Comparison of ENCODE assay signal across 19 cellular contexts in genomic region chr22:30348837-30349236, GRCh38. TPM values are rescaled to one million over a fixed set of nuclear protein-coding genes. Genes with fewer than 3 reads are reported as not detected.
DNase-seq lines count a peak whose midpoint lies in the region; ATAC-seq, FAIRE-seq and TF ChIP-seq lines count a peak whose summit lies in the region.
"Had no signal": no experiment of that assay in that cellular context is flagged by ENCODE, and none has a peak within 500 bp of the region (broad histone marks: within the 10 kb centered on the region; RNA-seq: fewer than 3 reads in every experiment).

No MANE protein-coding gene starts in this region.

- TF ChIP-seq CTCF in fibroblast of mammary gland (conservative IDR thresholded peaks at IDR 0.05; ENCODE audit: control insufficient read depth, insufficient read depth, low read depth, low read length) = no peak
- no peak for TF ChIP-seq CTCF in upper lobe of right lung (IDR thresholded peaks at IDR 0.05)
- no peak for TF ChIP-seq CTCF in GM10266 (IDR thresholded peaks at IDR 0.05; ENCODE audit: control insufficient read depth, insufficient read depth, low read depth, missing control alignments)

- no peak overlapping the region for H3K4me3 ChIP-seq in fibroblast of mammary gland (ENCODE audit: control insufficient read depth, low read depth, low read length)
- H3K4me3 ChIP-seq in upper lobe of right lung = no peak overlapping the region
- H3K4me3 ChIP-seq: PC-9 had no signal

- H3K27me3 Mint-ChIP-seq in T-helper 17 cell = no peaks in the 10 kb centered on the region

- H3K4me1 ChIP-seq in upper lobe of right lung = peaks cover 29% of the 10 kb centered on the region
- H3K4me1 ChIP-seq: BE2C had no signal

- H3K4me3 Mint-ChIP-seq in T-helper 17 cell = no peak overlapping the region

- intact Hi-C loops in upper lobe of right lung (cut with DNase I) = no loop called here

- DNase-seq in activated naive CD4-positive, alpha-beta T cell treated with anti-CD3 and anti-CD28 coated beads, Interleukin-2, amount 50 U/mL, for 72 hours (ENCODE audit: low spot score in 2 of 2) = no peak
- DNase-seq in activated naive CD4-positive, alpha-beta T cell (lab: John Stamatoyannopoulos, UW) = no peak
- DNase-seq in T-helper 17 cell (no peak), fibroblast of mammary gland (ENCODE audit: low read depth) (peak; percentile 33), upper lobe of right lung (no peak), HTR-8/SVneo (ENCODE audit: insufficient read length, low spot score) (no peak), GM10266 (ENCODE audit: extremely low spot score) (no peak)
- DNase-seq: BE2C; DMS79; mammary epithelial cell; NCI-H187 treated with DMSO at 0.1 percent for 48 hours; NCI-H526 treated with DMSO at 0.1 percent for 48 hours; PC-9; SK-N-SH; stimulated activated naive CD4-positive, alpha-beta T cell had no signal

- H3K27ac Mint-ChIP-seq in activated naive CD4-positive, alpha-beta T cell treated with anti-CD3 and anti-CD28 coated beads, Interleukin-2, amount 50 U/mL, for 72 hours = peak overlapping the region; percentile 80 to 92
- H3K27ac Mint-ChIP-seq in T-helper 17 cell = peak overlapping the region; percentile 73

- no peaks in the 10 kb centered on the region for H3K27me3 ChIP-seq in upper lobe of right lung
- H3K27me3 ChIP-seq: BE2C had no signal

- H3K36me3 Mint-ChIP-seq in activated naive CD4-positive, alpha-beta T cell treated with anti-CD3 and anti-CD28 coated beads, Interleukin-2, amount 50 U/mL, for 72 hours = peaks cover 18 to 51% of the 10 kb centered on the region in 2 donors
- peaks cover 2% of the 10 kb centered on the region for H3K36me3 Mint-ChIP-seq in T-helper 17 cell (ENCODE audit: low read depth)

- H3K4me1 Mint-ChIP-seq in T-helper 17 cell = peaks cover 39% of the 10 kb centered on the region

- H3K9me3 Mint-ChIP-seq in activated naive CD4-positive, alpha-beta T cell treated with anti-CD3 and anti-CD28 coated beads, Interleukin-2, amount 50 U/mL, for 72 hours = no peaks in the 10 kb centered on the region

- peaks cover 93% of the 10 kb centered on the region for H3K36me3 ChIP-seq in upper lobe of right lung

- FAIRE-seq in HTR-8/SVneo (lab: Jason Lieb, UNC) = no peak
- FAIRE-seq: frontal cortex had no signal

- H3K9me3 ChIP-seq in T-helper 17 cell (ENCODE audit: control insufficient read depth, low read length, poor library complexity, severe bottlenecking) (no peaks in the 10 kb centered on the region), upper lobe of right lung (no peaks in the 10 kb centered on the region)
- H3K9me3 ChIP-seq: BE2C, SK-N-SH had no signal

- peak overlapping the region; percentile 34 for H3K27ac ChIP-seq in upper lobe of right lung
- H3K27ac ChIP-seq: PC-9, VCaP had no signal

- no peak for ATAC-seq in activated naive CD4-positive, alpha-beta T cell treated with anti-CD3 and anti-CD28 coated beads, Interleukin-2, amount 50 U/mL, for 72 hours
- ATAC-seq in T-helper 17 cell (no peak), upper lobe of right lung (no peak), HG02623 (IDR thresholded peaks at IDR 0.05; ENCODE audit: unreplicated experiment) (no peak)
- ATAC-seq: sciatic nerve had no signal

RNA-seq across cellular contexts. Expression of gene SF3A1, which starts 7.9 kb away (rescaled TPM):
- total RNA-seq in activated naive CD4-positive, alpha-beta T cell treated with anti-CD3 and anti-CD28 coated beads, Interleukin-2, amount 50 U/mL, for 72 hours = 100 to 1,000 TPM; 229 to 281 TPM
- 100 to 1,000 TPM; 317 to 372 TPM for total RNA-seq in T-helper 17 cell
- total RNA-seq in upper lobe of right lung = 164 TPM

RNA-seq across cellular contexts. Expression of gene CCDC157, which starts 8.0 kb away (rescaled TPM):
- total RNA-seq in activated naive CD4-positive, alpha-beta T cell treated with anti-CD3 and anti-CD28 coated beads, Interleukin-2, amount 50 U/mL, for 72 hours = 1 to 10 TPM in 1 of 2 donors, not detected in 1; 2.9 TPM
- total RNA-seq in T-helper 17 cell (1 to 10 TPM; 6.7 to 9.4 TPM), upper lobe of right lung (2.7 TPM)

RNA-seq across cellular contexts. Expression of gene TBC1D10A, which starts 22.1 kb away (rescaled TPM):
- total RNA-seq in activated naive CD4-positive, alpha-beta T cell treated with anti-CD3 and anti-CD28 coated beads, Interleukin-2, amount 50 U/mL, for 72 hours = 10 to 100 TPM; 27.2 to 36.9 TPM
- total RNA-seq in T-helper 17 cell (10 to 100 TPM; 46.9 to 63.1 TPM), upper lobe of right lung (29.6 TPM)

RNA-seq across cellular contexts. Expression of gene RNF215, which starts 38.4 kb away (rescaled TPM):
- total RNA-seq in activated naive CD4-positive, alpha-beta T cell treated with anti-CD3 and anti-CD28 coated beads, Interleukin-2, amount 50 U/mL, for 72 hours = 10 to 100 TPM in 1 of 2 donors, 1 to 10 TPM in 1; 6.8 to 11.8 TPM
- 10 to 100 TPM in 1 of 2 donors, 1 to 10 TPM in 1; 4.9 to 12.3 TPM for total RNA-seq in T-helper 17 cell
- 16.5 TPM for total RNA-seq in upper lobe of right lung

RNA-seq across cellular contexts. Expression of gene SEC14L2, which starts 48.0 kb away (rescaled TPM):
- 10 to 100 TPM; 13.9 to 16.3 TPM for total RNA-seq in activated naive CD4-positive, alpha-beta T cell treated with anti-CD3 and anti-CD28 coated beads, Interleukin-2, amount 50 U/mL, for 72 hours
- 10 to 100 TPM; 37.2 to 62.6 TPM for total RNA-seq in T-helper 17 cell
- total RNA-seq in upper lobe of right lung = 7.1 TPM
